Comparison of ENCODE assay signal across 8 cellular contexts in genomic region chr19:39970424-39970673, GRCh38. TPM values are rescaled to one million over a fixed set of nuclear protein-coding genes. Genes with fewer than 3 reads are reported as not detected.
DNase-seq lines count a peak whose midpoint lies in the region; TF ChIP-seq lines count a peak whose summit lies in the region.

No MANE protein-coding gene starts in this region.

- peak overlapping the region; percentile 61 for H3K4me2 ChIP-seq in MM.1S (ENCODE audit: low read depth, low read length)

- peak overlapping the region; percentile 95 for H3K4me3 Mint-ChIP-seq in activated CD4-positive, alpha-beta T cell treated with anti-CD3 and anti-CD28 coated beads, Interleukin-2, amount 10 ng/mL, durations not matched to agents 24 days and 14 days

- H3K4me3 ChIP-seq in MM.1S (ENCODE audit: low read length) (peak overlapping the region; percentile 71), adrenal gland (peak overlapping the region; percentile 50 to 88 (median 60)), kidney epithelial cell (ENCODE audit: low read depth, low read length) (peak overlapping the region; percentile 53)

- H3K9ac ChIP-seq in MM.1S (ENCODE audit: low read length), result peak overlapping the region; percentile 64

- H3K4me1 Mint-ChIP-seq in activated CD4-positive, alpha-beta T cell treated with anti-CD3 and anti-CD28 coated beads, Interleukin-2, amount 10 ng/mL, durations not matched to agents 24 days and 14 days, result peaks cover 55% of the 10 kb centered on the region

- peak overlapping the region; percentile 73 for H2AFZ ChIP-seq in MM.1S (ENCODE audit: low read length)

- TF ChIP-seq CTCF in MM.1S (IDR thresholded peaks at IDR 0.05; ENCODE audit: low read length), result no peak
- TF ChIP-seq CTCF in adrenal gland (IDR thresholded peaks at IDR 0.05), result no peak
- TF ChIP-seq CTCF in kidney epithelial cell (IDR thresholded peaks at IDR 0.05; ENCODE audit: insufficient read depth, low read length, poor library complexity, severe bottlenecking), result no peak

- H3K4me1 ChIP-seq in MM.1S (ENCODE audit: low read length) (peaks cover 13% of the 10 kb centered on the region), adrenal gland (replicated peaks in 1 of 2) (peaks cover 9 to 20% of the 10 kb centered on the region in 2 donors)

- H3K9me2 ChIP-seq in MM.1S (replicated peaks; ENCODE audit: insufficient read depth, low read length), result no peaks in the 10 kb centered on the region

- no peaks in the 10 kb centered on the region for H3F3A ChIP-seq in MM.1S (ENCODE audit: insufficient read depth, low read length)

- no peaks in the 10 kb centered on the region for H4K20me1 ChIP-seq in MM.1S (ENCODE audit: insufficient read depth, low read length)

- peaks cover 52% of the 10 kb centered on the region for H3K36me3 Mint-ChIP-seq in activated CD4-positive, alpha-beta T cell treated with anti-CD3 and anti-CD28 coated beads, Interleukin-2, amount 10 ng/mL, durations not matched to agents 24 days and 14 days (ENCODE audit: low read depth)

- peak overlapping the region; percentile 34; the same call in 1 of the 2 replicates for H3K27ac ChIP-seq in MM.1S (ENCODE audit: low read length)
- H3K27ac ChIP-seq in adrenal gland, result peak overlapping the region; percentile 65 to 93 (median 85)
- H3K27ac ChIP-seq in substantia nigra (ENCODE audit: low read depth, low read length, poor library complexity, severe bottlenecking), result peak overlapping the region; percentile 81

- peaks cover 39% of the 10 kb centered on the region for H3K79me2 ChIP-seq in MM.1S (ENCODE audit: low read length)

- H3K36me3 ChIP-seq in MM.1S (replicated peaks; ENCODE audit: insufficient read depth, low read length) (peaks cover 12% of the 10 kb centered on the region), adrenal gland (replicated peaks in 1 of 2) (peaks cover 0 to 31% of the 10 kb centered on the region in 2 donors), kidney epithelial cell (ENCODE audit: control insufficient read depth, insufficient read depth, low read length) (peaks cover 6% of the 10 kb centered on the region)

- H3K27me3 ChIP-seq in MM.1S (replicated peaks; ENCODE audit: insufficient read depth, low read length) (no peaks in the 10 kb centered on the region), adrenal gland (no peaks in the 10 kb centered on the region), kidney epithelial cell (ENCODE audit: control insufficient read depth, insufficient read depth, low read length) (no peaks in the 10 kb centered on the region)

- H3K27ac Mint-ChIP-seq in activated CD4-positive, alpha-beta T cell treated with anti-CD3 and anti-CD28 coated beads, Interleukin-2, amount 10 ng/mL, durations not matched to agents 24 days and 14 days, result peak overlapping the region; percentile 98

- intact Hi-C loops in activated CD4-positive, alpha-beta T cell treated with anti-CD3 and anti-CD28 coated beads, Interleukin-2, amount 10 ng/mL, durations not matched to agents 24 days and 14 days (cut with micrococcal nuclease), result loop anchor here (1.0 to 5.0 kb wide), 7 partner anchors 10 to 1120 kb away; partner anchors contain the start of genes FBL, SERTAD3 and ZNF780B
- intact Hi-C loops in adrenal gland (cut with DNase I), result no loop called here

- H3K9me3 Mint-ChIP-seq in activated CD4-positive, alpha-beta T cell treated with anti-CD3 and anti-CD28 coated beads, Interleukin-2, amount 10 ng/mL, durations not matched to agents 24 days and 14 days, result no peaks in the 10 kb centered on the region

- no peaks in the 10 kb centered on the region for H3K9me3 ChIP-seq in MM.1S (replicated peaks; ENCODE audit: insufficient read depth, low read length)
- H3K9me3 ChIP-seq in adrenal gland (replicated peaks in 1 of 3), result no peaks in the 10 kb centered on the region

- no peak for TF ChIP-seq POLR2A in adrenal gland (IDR thresholded peaks at IDR 0.05)

- no peak for DNase-seq in activated CD4-positive, alpha-beta T cell treated with anti-CD3 and anti-CD28 coated beads, Interleukin-2, amount 10 ng/mL, durations not matched to agents 24 days and 14 days
- no peak for DNase-seq in activated CD4-positive, alpha-beta T cell treated with anti-CD3 and anti-CD28 coated beads for 4 hours
- no peak for DNase-seq in MM.1S
- DNase-seq in adrenal gland, result no peak
- no peak for DNase-seq in kidney epithelial cell (ENCODE audit: low read depth)
- no peak for DNase-seq in substantia nigra (lab: John Stamatoyannopoulos, UW)
- no peak for DNase-seq in medulla oblongata (ENCODE audit: extremely low spot score)
- no peak for DNase-seq in GDM1 (lab: John Stamatoyannopoulos, UW)

- WGBS in adrenal gland, 4 donors, result 0 to 9% (median 4%) methylated on average over 4 to 11 of the region's 11 CpGs

- H3K27me3 Mint-ChIP-seq in activated CD4-positive, alpha-beta T cell treated with anti-CD3 and anti-CD28 coated beads, Interleukin-2, amount 10 ng/mL, durations not matched to agents 24 days and 14 days, result no peaks in the 10 kb centered on the region

RNA-seq across cellular contexts. Expression of gene PSMC4, which starts 0.6 kb away (rescaled TPM):
- total RNA-seq in activated CD4-positive, alpha-beta T cell treated with anti-CD3 and anti-CD28 coated beads, Interleukin-2, amount 10 ng/mL, durations not matched to agents 24 days and 14 days, result 192 and 193 TPM in 2 replicates
- 100 to 1,000 TPM in 5 of 8 donors, 10 to 100 TPM in 3; 56.3 to 168 (median 104) TPM for total RNA-seq in adrenal gland
- polyA plus RNA-seq in adrenal gland, result 100 to 1,000 TPM in 2 of 3 donors, 10 to 100 TPM in 1; 94.7 to 178 (median 119) TPM
- total RNA-seq in kidney epithelial cell, result 105 and 149 TPM in 2 replicates

RNA-seq across cellular contexts. Expression of gene ZNF546, which starts 26.5 kb away (rescaled TPM):
- 4.4 and 6.7 TPM in 2 replicates for total RNA-seq in activated CD4-positive, alpha-beta T cell treated with anti-CD3 and anti-CD28 coated beads, Interleukin-2, amount 10 ng/mL, durations not matched to agents 24 days and 14 days
- total RNA-seq in adrenal gland (10 to 100 TPM in 2 of 8 donors, 1 to 10 TPM in 6; 5.3 to 15.0 (median 8.0) TPM), kidney epithelial cell (0.42 and 6.0 TPM in 2 replicates)
- 1 to 10 TPM; 4.0 to 5.1 (median 4.4) TPM for polyA plus RNA-seq in adrenal gland

RNA-seq across cellular contexts. Expression of gene FCGBP, which starts 35.9 kb away (rescaled TPM):
- 3.3 and 4.7 TPM in 2 replicates for total RNA-seq in activated CD4-positive, alpha-beta T cell treated with anti-CD3 and anti-CD28 coated beads, Interleukin-2, amount 10 ng/mL, durations not matched to agents 24 days and 14 days
- total RNA-seq in adrenal gland, result 100 to 1,000 TPM in 5 of 8 donors, 10 to 100 TPM in 3; 53.2 to 785 (median 211) TPM
- polyA plus RNA-seq in adrenal gland, result 1 to 10 TPM; 3.8 to 7.2 (median 4.4) TPM
- 0.17 and 0.89 TPM in 2 replicates for total RNA-seq in kidney epithelial cell

Comparison
In these comparisons a context has a peak if more than half of its experiments do, and no peak if none do; other contexts are left out.
1. H3K27ac ChIP-seq: peak in every context shown above with its lines; median percentile 85 in adrenal gland; 81 in substantia nigra; 34 in MM.1S.